ENCODE assay signal across 11 cellular contexts in genomic region chr10:101967119-101967518, GRCh38.
"Had no signal": no experiment of that assay in that cellular context is flagged by ENCODE, and none has a peak within 500 bp of the region (broad histone marks: within the 10 kb centered on the region; RNA-seq: fewer than 3 reads in every experiment).

No MANE protein-coding gene starts in this region.

- H3K4me1 ChIP-seq: breast epithelium had no signal

- H3K27me3 Mint-ChIP-seq: activated CD4-positive, alpha-beta memory T cell treated with anti-CD3 and anti-CD28 coated beads for 36 hours; activated naive CD8-positive, alpha-beta T cell treated with anti-CD3 and anti-CD28 coated beads, Interleukin-2, amount 10 ng/mL, durations not matched to agents 7 days and 5 days had no signal

- H3K27ac Mint-ChIP-seq: activated CD4-positive, alpha-beta memory T cell treated with anti-CD3 and anti-CD28 coated beads for 36 hours had no signal

- DNase-seq: activated CD4-positive, alpha-beta memory T cell treated with anti-CD3 and anti-CD28 coated beads for 36 hours; activated naive CD8-positive, alpha-beta T cell treated with anti-CD3 and anti-CD28 coated beads, Interleukin-2, amount 10 ng/mL, durations not matched to agents 7 days and 5 days; anterior cingulate cortex; glutamatergic neuron; stimulated activated CD4-positive, alpha-beta T cell treated with anti-CD3 and anti-CD28 coated beads, Interleukin-4, amount 100 ng/mL, for 1 hour; stimulated activated CD8-positive, alpha-beta memory T cell treated with anti-CD3 and anti-CD28 coated beads, Interleukin-4, amount 100 ng/mL, for 48 hours; T-helper 9 cell; thyroid gland had no signal

- H3K9me3 ChIP-seq: breast epithelium, esophagus muscularis mucosa, thyroid gland had no signal

- H3K4me3 ChIP-seq: breast epithelium, esophagus muscularis mucosa, thyroid gland had no signal

- H3K27me3 ChIP-seq: breast epithelium, esophagus muscularis mucosa, thyroid gland had no signal

- H3K4me1 Mint-ChIP-seq: neural crest cell had no signal

- H3K9me3 Mint-ChIP-seq: activated CD4-positive, alpha-beta memory T cell treated with anti-CD3 and anti-CD28 coated beads for 36 hours; activated naive CD8-positive, alpha-beta T cell treated with anti-CD3 and anti-CD28 coated beads, Interleukin-2, amount 10 ng/mL, durations not matched to agents 7 days and 5 days; neural crest cell had no signal

- H3K27ac ChIP-seq: breast epithelium, thyroid gland had no signal

- H3K4me3 Mint-ChIP-seq: activated CD4-positive, alpha-beta memory T cell treated with anti-CD3 and anti-CD28 coated beads for 36 hours; activated naive CD8-positive, alpha-beta T cell treated with anti-CD3 and anti-CD28 coated beads, Interleukin-2, amount 10 ng/mL, durations not matched to agents 7 days and 5 days; neural crest cell had no signal
